20 cellular contexts compared by ENCODE assay signal in the genomic region with DNA sequence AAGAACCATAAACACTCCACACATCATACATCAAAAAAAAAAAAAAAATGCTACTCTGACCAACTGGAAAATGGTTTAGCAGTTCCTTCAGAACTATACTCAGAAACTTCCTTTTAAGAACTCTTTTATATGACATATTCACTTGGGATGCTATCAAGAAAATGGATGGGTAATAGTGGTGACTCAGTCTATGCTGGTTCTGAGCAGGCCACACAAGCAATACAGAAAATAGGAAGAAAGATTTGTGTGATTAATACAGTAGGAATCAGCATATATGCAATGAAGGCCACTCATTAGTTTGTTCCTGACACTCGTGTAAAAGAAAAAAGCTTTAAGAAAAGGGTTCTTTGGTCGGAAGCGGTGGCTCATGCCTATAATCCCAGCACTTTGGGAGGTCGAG.
DNase-seq lines count a peak whose midpoint lies in the region; FAIRE-seq and TF ChIP-seq lines count a peak whose summit lies in the region.
"Had no signal": no experiment of that assay in that cellular context is flagged by ENCODE, and none has a peak within 500 bp of the region (broad histone marks: within the 10 kb centered on the region; RNA-seq: fewer than 3 reads in every experiment).

No MANE protein-coding gene starts in this region.

- WGBS in adrenal gland, 4 donors: 80 to 89% (median 87%) methylated on average over 4 of the region's 4 CpGs

- H3K4me3 ChIP-seq in astrocyte (ENCODE audit: insufficient read depth, low read depth, low read length) (no peak overlapping the region), adrenal gland (no peak overlapping the region)
- H3K4me3 ChIP-seq: body of pancreas, thoracic aorta had no signal

- TF ChIP-seq CTCF in HFFc6 (IDR thresholded peaks at IDR 0.05) (no peak), astrocyte (IDR thresholded peaks at IDR 0.05; ENCODE audit: insufficient read depth, low read depth, low read length) (no peak), adrenal gland (IDR thresholded peaks at IDR 0.05) (no peak)

- H3K27ac Mint-ChIP-seq in HFFc6 (peak overlapping the region; percentile 53), astrocyte (ENCODE audit: unreplicated experiment) (no peak overlapping the region)
- H3K27ac Mint-ChIP-seq: activated CD4-positive, alpha-beta T cell treated with anti-CD3 and anti-CD28 coated beads for 36 hours; stimulated activated memory B cell treated with anti-CD40 and anti-IgM and Interleukin-4, amounts not matched to agents 10 μg/mL and 1 μg/mL and 100 μg/mL, for 72 hours had no signal

- no peaks in the 10 kb centered on the region for H4K20me1 ChIP-seq in astrocyte (ENCODE audit: insufficient read depth, low read length)

- H3K4me1 ChIP-seq in astrocyte (ENCODE audit: insufficient read depth, low read length) (peaks cover 4% of the 10 kb centered on the region), adrenal gland (replicated peaks in 1 of 2) (no peaks in the 10 kb centered on the region)
- H3K4me1 ChIP-seq: body of pancreas had no signal

- H3K36me3 Mint-ChIP-seq in HFFc6 (ENCODE audit: low read depth) (no peaks in the 10 kb centered on the region), astrocyte (ENCODE audit: low read depth, unreplicated experiment) (no peaks in the 10 kb centered on the region)
- H3K36me3 Mint-ChIP-seq: stimulated activated memory B cell treated with anti-CD40 and anti-IgM and Interleukin-4, amounts not matched to agents 10 μg/mL and 1 μg/mL and 100 μg/mL, for 72 hours had no signal

- H3K27ac ChIP-seq in astrocyte (ENCODE audit: low read depth, low read length): no peak overlapping the region
- H3K27ac ChIP-seq in adrenal gland: no peak overlapping the region
- H3K27ac ChIP-seq: body of pancreas, thoracic aorta had no signal

- intact Hi-C loops in adrenal gland (cut with DNase I): no loop called here

- H3K4me3 Mint-ChIP-seq in HFFc6 (no peak overlapping the region), astrocyte (ENCODE audit: unreplicated experiment) (no peak overlapping the region)
- H3K4me3 Mint-ChIP-seq: activated CD4-positive, alpha-beta T cell treated with anti-CD3 and anti-CD28 coated beads for 36 hours; stimulated activated memory B cell treated with anti-CD40 and anti-IgM and Interleukin-4, amounts not matched to agents 10 μg/mL and 1 μg/mL and 100 μg/mL, for 72 hours had no signal

- peaks cover 56% of the 10 kb centered on the region for H3K4me1 Mint-ChIP-seq in HFFc6 (ENCODE audit: low read depth)
- no peaks in the 10 kb centered on the region for H3K4me1 Mint-ChIP-seq in astrocyte (ENCODE audit: low read depth, unreplicated experiment)
- H3K4me1 Mint-ChIP-seq: activated CD4-positive, alpha-beta T cell treated with anti-CD3 and anti-CD28 coated beads for 36 hours; stimulated activated memory B cell treated with anti-CD40 and anti-IgM and Interleukin-4, amounts not matched to agents 10 μg/mL and 1 μg/mL and 100 μg/mL, for 72 hours had no signal

- H3K9me3 ChIP-seq in astrocyte (ENCODE audit: insufficient read depth, low read depth, low read length) (no peaks in the 10 kb centered on the region), adrenal gland (replicated peaks in 1 of 3) (no peaks in the 10 kb centered on the region)
- H3K9me3 ChIP-seq: body of pancreas, thoracic aorta had no signal

- no peak overlapping the region for H3K9ac ChIP-seq in astrocyte (ENCODE audit: low read length)

- DNase-seq in AG08395 (ENCODE audit: low spot score) (peak; percentile 61), HFFc6 (peak; percentile 81), astrocyte (ENCODE audit: low read depth) (peak; percentile 95), fibroblast of peridontal ligament (ENCODE audit: extremely low read depth) (peak; percentile 52), foreskin melanocyte (no peak), T-helper 1 cell (no peak), adrenal gland (no peak)
- DNase-seq in activated CD4-positive, alpha-beta T cell treated with anti-CD3 and anti-CD28 coated beads for 4 hours: no peak
- DNase-seq: activated CD4-positive, alpha-beta T cell treated with anti-CD3 and anti-CD28 coated beads for 36 hours; activated naive CD4-positive, alpha-beta T cell treated with anti-CD3 and anti-CD28 coated beads, Interleukin-2, amount 50 U/mL, for 16 hours; body of pancreas; cortex of kidney; Kasumi-1; NCI-H1105; NCI-H524 treated with DMSO at 0.1 percent for 48 hours; Right ventricle myocardium superior had no signal

- H3K36me3 ChIP-seq in astrocyte (ENCODE audit: insufficient read depth, low read length) (no peaks in the 10 kb centered on the region), adrenal gland (replicated peaks in 1 of 2) (no peaks in the 10 kb centered on the region)
- H3K36me3 ChIP-seq: thoracic aorta had no signal

- TF ChIP-seq POLR2A in adrenal gland (IDR thresholded peaks at IDR 0.05): no peak

- no peaks in the 10 kb centered on the region for H3K27me3 Mint-ChIP-seq in HFFc6 (ENCODE audit: insufficient read depth)
- H3K27me3 Mint-ChIP-seq in astrocyte (ENCODE audit: low read depth, unreplicated experiment): no peaks in the 10 kb centered on the region
- H3K27me3 Mint-ChIP-seq: activated CD4-positive, alpha-beta T cell treated with anti-CD3 and anti-CD28 coated beads for 36 hours; stimulated activated memory B cell treated with anti-CD40 and anti-IgM and Interleukin-4, amounts not matched to agents 10 μg/mL and 1 μg/mL and 100 μg/mL, for 72 hours had no signal

- H3K9me3 Mint-ChIP-seq in HFFc6 (no peaks in the 10 kb centered on the region), astrocyte (ENCODE audit: unreplicated experiment) (no peaks in the 10 kb centered on the region)
- H3K9me3 Mint-ChIP-seq: stimulated activated memory B cell treated with anti-CD40 and anti-IgM and Interleukin-4, amounts not matched to agents 10 μg/mL and 1 μg/mL and 100 μg/mL, for 72 hours had no signal

- no peak overlapping the region for H3K4me2 ChIP-seq in astrocyte (ENCODE audit: low read length)

- no peaks in the 10 kb centered on the region for H3K27me3 ChIP-seq in astrocyte (ENCODE audit: insufficient read depth, low read length)
- no peaks in the 10 kb centered on the region for H3K27me3 ChIP-seq in adrenal gland
- H3K27me3 ChIP-seq: body of pancreas had no signal

- H3K79me2 ChIP-seq in astrocyte (ENCODE audit: insufficient read depth, low read length): no peaks in the 10 kb centered on the region

- H2AFZ ChIP-seq in astrocyte (ENCODE audit: low read depth, low read length): no peak overlapping the region

- FAIRE-seq in astrocyte (lab: Jason Lieb, UNC): no peak
- FAIRE-seq: endothelial cell of umbilical vein, TTC549 had no signal

Comparison
In these comparisons a context has a peak if more than half of its experiments do, and no peak if none do; other contexts are left out.
1. DNase-seq: peak in AG08395 (single experiment), HFFc6 (single experiment), astrocyte (single experiment) and fibroblast of peridontal ligament (single experiment); none in foreskin melanocyte (single experiment), T-helper 1 cell (0 of 5), activated CD4-positive, alpha-beta T cell treated with anti-CD3 and anti-CD28 coated beads for 4 hours (0 of 2) and adrenal gland (0 of 7).